ENCODE assay signal across 1 cellular context in the genomic region with DNA sequence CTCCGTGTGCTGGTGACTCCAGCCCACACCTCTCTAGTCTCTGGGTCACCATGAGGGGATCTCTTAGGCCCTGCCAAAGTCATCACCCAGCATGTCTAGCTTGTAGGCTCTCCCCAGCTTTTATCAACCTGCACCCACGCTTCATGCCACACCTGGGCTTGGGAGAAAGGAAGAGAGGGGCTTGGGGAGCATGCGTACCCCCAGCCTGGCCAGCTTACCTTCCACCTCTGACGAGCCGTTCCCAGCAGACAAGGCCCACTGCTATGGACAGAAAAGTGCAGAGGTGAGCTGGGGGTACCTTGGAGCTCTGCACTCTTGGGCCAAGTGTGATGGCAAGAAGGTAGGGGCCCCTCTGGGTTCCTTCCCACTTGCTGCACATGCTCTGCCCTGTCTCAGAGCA.
TF ChIP-seq lines count a peak whose summit lies in the region.

No MANE protein-coding gene starts in this region.

TF ChIP-seq in IMR-90, 13 proteins besides CTCF, POLR2A, EP300 and RAD21:
- TF ChIP-seq BHLHE40 (IDR thresholded peaks at IDR 0.05; ENCODE audit: low read depth, low read length) (no peak), RCOR1 (IDR thresholded peaks at IDR 0.05; ENCODE audit: insufficient replicate concordance, low read length) (no peak), SMC3 (IDR thresholded peaks at IDR 0.05; ENCODE audit: low read depth, low read length) (no peak), FOS (IDR thresholded peaks at IDR 0.05; ENCODE audit: low read depth, low read length) (no peak), RFX5 (IDR thresholded peaks at IDR 0.05; ENCODE audit: low read depth, low read length) (no peak), CEBPB (IDR thresholded peaks at IDR 0.05; ENCODE audit: low read depth, low read length) (no peak), MAZ (IDR thresholded peaks at IDR 0.05; ENCODE audit: borderline replicate concordance, low read depth, low read length) (no peak)
- TF ChIP-seq, protein P1, sequence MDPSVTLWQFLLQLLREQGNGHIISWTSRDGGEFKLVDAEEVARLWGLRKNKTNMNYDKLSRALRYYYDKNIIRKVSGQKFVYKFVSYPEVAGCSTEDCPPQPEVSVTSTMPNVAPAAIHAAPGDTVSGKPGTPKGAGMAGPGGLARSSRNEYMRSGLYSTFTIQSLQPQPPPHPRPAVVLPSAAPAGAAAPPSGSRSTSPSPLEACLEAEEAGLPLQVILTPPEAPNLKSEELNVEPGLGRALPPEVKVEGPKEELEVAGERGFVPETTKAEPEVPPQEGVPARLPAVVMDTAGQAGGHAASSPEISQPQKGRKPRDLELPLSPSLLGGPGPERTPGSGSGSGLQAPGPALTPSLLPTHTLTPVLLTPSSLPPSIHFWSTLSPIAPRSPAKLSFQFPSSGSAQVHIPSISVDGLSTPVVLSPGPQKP (IDR thresholded peaks at IDR 0.05; ENCODE audit: borderline replicate concordance, low read depth, low read length), result no peak
